In the genomic region with DNA sequence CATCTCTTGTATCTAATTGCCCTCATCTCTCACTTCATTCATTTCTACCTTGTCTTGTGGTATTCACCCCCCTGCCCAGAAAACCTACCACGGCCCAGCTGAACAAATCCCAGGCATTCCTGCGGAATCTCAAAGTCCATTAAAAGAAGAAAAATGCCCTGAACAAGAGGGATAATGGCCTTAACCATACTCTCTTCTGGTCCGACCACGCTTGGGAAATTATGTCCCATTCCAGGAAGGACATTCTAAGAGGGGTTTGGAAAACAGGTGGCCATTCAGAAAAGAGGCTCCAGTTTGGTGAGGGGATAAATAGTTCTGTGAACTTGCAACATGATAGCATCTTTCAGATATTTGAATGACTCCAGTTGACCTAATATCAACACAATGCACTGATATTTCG, we compare ENCODE assay signal across 7 cellular contexts.
"Had no signal": no experiment of that assay in that cellular context is flagged by ENCODE, and none has a peak within 500 bp of the region (broad histone marks: within the 10 kb centered on the region; RNA-seq: fewer than 3 reads in every experiment).

No MANE protein-coding gene starts in this region.

- H2AFZ ChIP-seq: GM23248 had no signal

- H3K9ac ChIP-seq: GM23248 had no signal

- H3K4me3 ChIP-seq: GM23248, K562 had no signal

- H3K27ac ChIP-seq: GM23248 had no signal

- DNase-seq: GM23248, H9, HFFc6, IMR-90, KG1 had no signal

- ATAC-seq: HCT116, K562 had no signal
